In genomic region chr3:12869025-12869695, GRCh38 we compare ENCODE assay signal across 8 cellular contexts. TPM values are rescaled to one million over a fixed set of nuclear protein-coding genes. Genes with fewer than 3 reads are reported as not detected.
DNase-seq lines count a peak whose midpoint lies in the region; ATAC-seq lines count a peak whose summit lies in the region.

No MANE protein-coding gene starts in this region.

- DNase-seq in activated gamma-delta T cell treated with Interleukin-2 at 50 U/mL for 16 hours (peak; percentile 11), activated gamma-delta T cell (lab: John Stamatoyannopoulos, UW) (no peak), immature natural killer cell (peak in 2 of 3 donors; percentile 30 to 32), NCI-H2029 treated with DMSO at 0.1 percent for 48 hours (lab: John Stamatoyannopoulos, UW) (no peak), HPDE6-E6E7 (ENCODE audit: extremely low spot score) (no peak)
- peak; percentile 53 for DNase-seq in activated naive CD4-positive, alpha-beta T cell treated with anti-CD3 and anti-CD28 coated beads, Interleukin-2, amount 10 ng/mL, durations not matched to agents 7 days and 5 days
- DNase-seq in stimulated activated naive B cell treated with anti-CD40 and anti-IgM and Interleukin-4, amounts not matched to agents 10 μg/mL and 1 μg/mL and 100 μg/mL, for 72 hours, result peak; percentile 31

- no peak overlapping the region for H3K9ac ChIP-seq in HUES48 (ENCODE audit: low read depth, low read length)

- H3K4me3 Mint-ChIP-seq in activated naive CD4-positive, alpha-beta T cell treated with anti-CD3 and anti-CD28 coated beads, Interleukin-2, amount 10 ng/mL, durations not matched to agents 7 days and 5 days, result no peak overlapping the region
- H3K4me3 Mint-ChIP-seq in immature natural killer cell, result peak overlapping the region in 4 of 5 donors; percentile 34 to 85 (median 62)
- H3K4me3 Mint-ChIP-seq in stimulated activated naive B cell treated with anti-CD40 and anti-IgM and Interleukin-4, amounts not matched to agents 10 μg/mL and 1 μg/mL and 100 μg/mL, for 72 hours, result peak overlapping the region; percentile 82 to 89

- no peaks in the 10 kb centered on the region for H3K36me3 ChIP-seq in HUES48 (ENCODE audit: control insufficient read depth, insufficient read depth, low read length)

- H3K27ac ChIP-seq in HUES48 (ENCODE audit: low read depth, low read length), result no peak overlapping the region

- peaks cover 9% of the 10 kb centered on the region for H3K9me3 Mint-ChIP-seq in activated naive CD4-positive, alpha-beta T cell treated with anti-CD3 and anti-CD28 coated beads, Interleukin-2, amount 10 ng/mL, durations not matched to agents 7 days and 5 days
- H3K9me3 Mint-ChIP-seq in immature natural killer cell, result no peaks in the 10 kb centered on the region
- peaks cover 5 to 9% of the 10 kb centered on the region in 2 donors for H3K9me3 Mint-ChIP-seq in stimulated activated naive B cell treated with anti-CD40 and anti-IgM and Interleukin-4, amounts not matched to agents 10 μg/mL and 1 μg/mL and 100 μg/mL, for 72 hours

- H3K4me3 ChIP-seq in HUES48 (ENCODE audit: low read depth, low read length), result peak overlapping the region; percentile 64

- peaks cover 18% of the 10 kb centered on the region for H3K27me3 ChIP-seq in HUES48 (ENCODE audit: control insufficient read depth, insufficient read depth, low read length)

- CTCF ChIA-PET in activated naive CD4-positive, alpha-beta T cell treated with anti-CD3 and anti-CD28 coated beads, Interleukin-2, amount 10 ng/mL, durations not matched to agents 7 days and 5 days (lab: Charles Lee), result interaction anchor here (1.6 to 7.0 kb wide), 4 partner anchors 21 to 119 kb away, joined by 3 to 70 read pairs (median 6); no protein-coding TSS in a partner anchor

- H3K36me3 Mint-ChIP-seq in activated naive CD4-positive, alpha-beta T cell treated with anti-CD3 and anti-CD28 coated beads, Interleukin-2, amount 10 ng/mL, durations not matched to agents 7 days and 5 days, result no peaks in the 10 kb centered on the region
- no peaks in the 10 kb centered on the region for H3K36me3 Mint-ChIP-seq in immature natural killer cell
- H3K36me3 Mint-ChIP-seq in stimulated activated naive B cell treated with anti-CD40 and anti-IgM and Interleukin-4, amounts not matched to agents 10 μg/mL and 1 μg/mL and 100 μg/mL, for 72 hours, result peaks cover 4% of the 10 kb centered on the region in 2 donors

- no peak overlapping the region for H3K27ac Mint-ChIP-seq in activated naive CD4-positive, alpha-beta T cell treated with anti-CD3 and anti-CD28 coated beads, Interleukin-2, amount 10 ng/mL, durations not matched to agents 7 days and 5 days
- H3K27ac Mint-ChIP-seq in immature natural killer cell, result peak overlapping the region in 1 of 6 donors; percentile 66
- H3K27ac Mint-ChIP-seq in stimulated activated naive B cell treated with anti-CD40 and anti-IgM and Interleukin-4, amounts not matched to agents 10 μg/mL and 1 μg/mL and 100 μg/mL, for 72 hours, result no peak overlapping the region

- H3K9me3 ChIP-seq in HUES48 (ENCODE audit: control insufficient read depth, insufficient read depth, low read length), result 0 out of 2 replicates have a peak, but pooled peaks cover 5% of the 10 kb centered on the region

- peaks cover 11% of the 10 kb centered on the region for H3K4me1 Mint-ChIP-seq in activated naive CD4-positive, alpha-beta T cell treated with anti-CD3 and anti-CD28 coated beads, Interleukin-2, amount 10 ng/mL, durations not matched to agents 7 days and 5 days
- peaks cover 21 to 27% of the 10 kb centered on the region in 2 donors for H3K4me1 Mint-ChIP-seq in immature natural killer cell
- H3K4me1 Mint-ChIP-seq in stimulated activated naive B cell treated with anti-CD40 and anti-IgM and Interleukin-4, amounts not matched to agents 10 μg/mL and 1 μg/mL and 100 μg/mL, for 72 hours, result peaks cover 13 to 28% of the 10 kb centered on the region in 2 donors

- no peaks in the 10 kb centered on the region for H3K4me1 ChIP-seq in HUES48 (ENCODE audit: control insufficient read depth, insufficient read depth, low read length)

- H3K27me3 Mint-ChIP-seq in activated naive CD4-positive, alpha-beta T cell treated with anti-CD3 and anti-CD28 coated beads, Interleukin-2, amount 10 ng/mL, durations not matched to agents 7 days and 5 days, result peaks cover 81% of the 10 kb centered on the region
- peaks cover 7 to 12% (median 11%) of the 10 kb centered on the region in 3 donors for H3K27me3 Mint-ChIP-seq in immature natural killer cell (ENCODE audit: low read depth in 3 of 3)
- peaks cover 6 to 60% of the 10 kb centered on the region in 2 donors for H3K27me3 Mint-ChIP-seq in stimulated activated naive B cell treated with anti-CD40 and anti-IgM and Interleukin-4, amounts not matched to agents 10 μg/mL and 1 μg/mL and 100 μg/mL, for 72 hours

- peak; percentile 57 to 71 for ATAC-seq in stimulated activated naive B cell treated with anti-CD40 and anti-IgM and Interleukin-4, amounts not matched to agents 10 μg/mL and 1 μg/mL and 100 μg/mL, for 72 hours (replicated peaks)

RNA-seq across cellular contexts. Expression of gene RPL32, which starts 27.8 kb away (rescaled TPM):
- polyA plus RNA-seq in immature natural killer cell, result 1,000 to 10,000 TPM in 2 of 3 donors, 100 to 1,000 TPM in 1; 525 to 1,812 (median 1,173) TPM

Comparison
In these comparisons a context has a peak if more than half of its experiments do, and no peak if none do; other contexts are left out.
1. DNase-seq: peak in activated gamma-delta T cell treated with Interleukin-2 at 50 U/mL for 16 hours (single experiment), activated naive CD4-positive, alpha-beta T cell treated with anti-CD3 and anti-CD28 coated beads, Interleukin-2, amount 10 ng/mL, durations not matched to agents 7 days and 5 days (single experiment), immature natural killer cell (2 of 3) and stimulated activated naive B cell treated with anti-CD40 and anti-IgM and Interleukin-4, amounts not matched to agents 10 μg/mL and 1 μg/mL and 100 μg/mL, for 72 hours (single experiment); none in activated gamma-delta T cell (single experiment), NCI-H2029 treated with DMSO at 0.1 percent for 48 hours (single experiment) and HPDE6-E6E7 (single experiment).